ENCODE assay signal across 17 cellular contexts in the genomic region with DNA sequence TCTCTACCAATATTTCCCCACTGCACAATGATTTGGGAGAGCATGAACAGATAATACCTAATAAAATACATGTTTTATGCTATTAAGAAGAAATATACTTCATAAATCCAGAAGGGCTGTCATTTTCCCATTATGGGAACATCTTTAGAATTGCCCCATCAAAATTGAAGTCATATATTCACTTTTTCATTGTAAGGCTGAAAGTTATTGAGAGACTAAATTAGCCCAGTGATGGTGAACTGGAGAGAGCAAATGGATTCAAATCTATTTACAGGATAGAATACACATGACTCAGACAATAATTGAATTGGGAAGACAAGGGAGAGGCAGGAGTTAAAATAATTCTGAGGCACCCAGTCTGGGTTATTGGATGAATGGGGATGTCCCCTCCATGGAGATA.
DNase-seq lines count a peak whose midpoint lies in the region; ATAC-seq, FAIRE-seq and TF ChIP-seq lines count a peak whose summit lies in the region.
"Had no signal": no experiment of that assay in that cellular context is flagged by ENCODE, and none has a peak within 500 bp of the region (broad histone marks: within the 10 kb centered on the region; RNA-seq: fewer than 3 reads in every experiment).

No MANE protein-coding gene starts in this region.

- H3K27me3 Mint-ChIP-seq in MCF 10A (ENCODE audit: insufficient read depth, unreplicated experiment), result no peaks in the 10 kb centered on the region
- no peaks in the 10 kb centered on the region for H3K27me3 Mint-ChIP-seq in central memory CD8-positive, alpha-beta T cell

- no peaks in the 10 kb centered on the region for H3K27me3 ChIP-seq in breast epithelium

- H3K4me3 ChIP-seq in breast epithelium, result no peak overlapping the region
- H3K4me3 ChIP-seq: A549, GM23248 had no signal

- H3K4me1 ChIP-seq in breast epithelium, result peaks cover 0 to 6% of the 10 kb centered on the region in 2 donors
- H3K4me1 ChIP-seq: A549 had no signal

- H3K27ac Mint-ChIP-seq in MCF 10A (ENCODE audit: low read depth, unreplicated experiment), result peak overlapping the region; percentile 16
- peak overlapping the region; percentile 56 for H3K27ac Mint-ChIP-seq in central memory CD8-positive, alpha-beta T cell (ENCODE audit: low read depth)
- H3K27ac Mint-ChIP-seq: CD14-positive monocyte had no signal

- H3K36me3 ChIP-seq in breast epithelium, result no peaks in the 10 kb centered on the region

- no peak overlapping the region for H3K4me3 Mint-ChIP-seq in MCF 10A (ENCODE audit: unreplicated experiment)
- no peak overlapping the region for H3K4me3 Mint-ChIP-seq in central memory CD8-positive, alpha-beta T cell
- H3K4me3 Mint-ChIP-seq: CD14-positive monocyte had no signal

- H3K36me3 Mint-ChIP-seq in MCF 10A (ENCODE audit: insufficient read depth, unreplicated experiment), result peaks cover 100% of the 10 kb centered on the region
- peaks cover 5% of the 10 kb centered on the region for H3K36me3 Mint-ChIP-seq in central memory CD8-positive, alpha-beta T cell (ENCODE audit: insufficient read depth)
- H3K36me3 Mint-ChIP-seq: CD14-positive monocyte had no signal

- BruUV-seq in MCF 10A (replicated peaks; lab: Mats Ljungman, UMichigan), result no TSS peak

- CTCF ChIA-PET in MCF 10A (lab: Yijun Ruan, JAX), result interaction anchor here (0.5 to 1.1 kb wide), 2 partner anchors 11 to 37 kb away, joined by 3 read pairs; no protein-coding TSS in a partner anchor

- peaks cover 5% of the 10 kb centered on the region for H3K4me1 Mint-ChIP-seq in MCF 10A (ENCODE audit: insufficient read depth, unreplicated experiment)
- peaks cover 46% of the 10 kb centered on the region for H3K4me1 Mint-ChIP-seq in central memory CD8-positive, alpha-beta T cell

- no peaks in the 10 kb centered on the region for H3K9me3 Mint-ChIP-seq in MCF 10A (ENCODE audit: unreplicated experiment)
- no peaks in the 10 kb centered on the region for H3K9me3 Mint-ChIP-seq in central memory CD8-positive, alpha-beta T cell
- H3K9me3 Mint-ChIP-seq: CD14-positive monocyte had no signal

- POLR2A ChIA-PET in MCF 10A (lab: Yijun Ruan, JAX), result interaction anchor here (1.2 kb wide), 1 partner anchor 9 kb away, joined by 3 read pairs; no protein-coding TSS in a partner anchor

- DNase-seq in MCF 10A (ENCODE audit: unreplicated experiment) (no peak), breast epithelium (ENCODE audit: low spot score in 2 of 2) (no peak), GM12892 (ENCODE audit: insufficient read length) (no peak), NCI-H446 (lab: John Stamatoyannopoulos, UW) (no peak)
- no peak for DNase-seq in central memory CD8-positive, alpha-beta T cell (ENCODE audit: low spot score in 2 of 2)
- DNase-seq: DMS 273 treated with DMSO at 0.1 percent for 48 hours, DMS79, EL, GM23248 had no signal

- TF ChIP-seq CTCF in MCF 10A (IDR thresholded peaks at IDR 0.05; ENCODE audit: unreplicated experiment) (no peak), breast epithelium (IDR thresholded peaks at IDR 0.05) (no peak)

- peak; percentile 38 for FAIRE-seq in GM12892 (lab: Jason Lieb, UNC)
- FAIRE-seq: A549, G401.6, H54, HepG2, HTR-8/SVneo had no signal

- ATAC-seq in central memory CD8-positive, alpha-beta T cell (replicated peaks; ENCODE audit: extremely low read depth, poor library complexity, severe bottlenecking), result no peak
- ATAC-seq in GM21447 (IDR thresholded peaks at IDR 0.05; ENCODE audit: unreplicated experiment), result no peak
- ATAC-seq: A549, HCT116, HepG2 had no signal

- no peak overlapping the region for H3K27ac ChIP-seq in breast epithelium
- H3K27ac ChIP-seq: A549, GM23248 had no signal

- intact Hi-C loops in MCF 10A (cut with micrococcal nuclease), result no loop called here
- intact Hi-C loops in breast epithelium (cut with DNase I; ENCODE audit: low total_unique reads), result no loop called here

- H3K9me3 ChIP-seq in breast epithelium, result no peaks in the 10 kb centered on the region
- H3K9me3 ChIP-seq: A549 had no signal

- TF ChIP-seq POLR2A in breast epithelium (IDR thresholded peaks at IDR 0.05) (no peak), GM12892 (IDR thresholded peaks at IDR 0.05; ENCODE audit: low read depth, low read length) (no peak)
